ENCODE assay signal across 11 cellular contexts in genomic region chr2:230852113-230852512, GRCh38.
"Had no signal": no experiment of that assay in that cellular context is flagged by ENCODE, and none has a peak within 500 bp of the region (broad histone marks: within the 10 kb centered on the region; RNA-seq: fewer than 3 reads in every experiment).

No MANE protein-coding gene starts in this region.

- H3K9me3 ChIP-seq: HAP-1 had no signal

- ATAC-seq: GM23338, HCT116 had no signal

- H3K9ac ChIP-seq: GM23248 had no signal

- FAIRE-seq: H1, H54 had no signal

- H2AFZ ChIP-seq: GM23248, GM23338 had no signal

- H3K4me3 ChIP-seq: GM23248, GM23338, HAP-1 had no signal

- H3K36me3 ChIP-seq: HAP-1 had no signal

- H3K4me2 ChIP-seq: GM23338 had no signal

- DNase-seq: GM23248, GOT3, H7, H9, HCEC 1CT, HFFc6 had no signal

- H3K27ac ChIP-seq: GM23248 had no signal
